In genomic region chr1:242129103-242129502, GRCh38 we compare ENCODE assay signal across 8 cellular contexts.
DNase-seq lines count a peak whose midpoint lies in the region; ATAC-seq and TF ChIP-seq lines count a peak whose summit lies in the region.

No MANE protein-coding gene starts in this region.

- ATAC-seq in GM18858 (IDR thresholded peaks at IDR 0.05; ENCODE audit: unreplicated experiment), result peak; percentile 65
- peak; percentile 61 for ATAC-seq in HG03378 (IDR thresholded peaks at IDR 0.05; ENCODE audit: unreplicated experiment)
- no peak for ATAC-seq in GM21723 (IDR thresholded peaks at IDR 0.05; ENCODE audit: unreplicated experiment)

- H3K4me1 ChIP-seq in NT2/D1 (ENCODE audit: insufficient read depth, insufficient read length), result no peaks in the 10 kb centered on the region
- H3K4me1 ChIP-seq in suprapubic skin, result no peaks in the 10 kb centered on the region

- no peak for TF ChIP-seq EP300 in suprapubic skin (IDR thresholded peaks at IDR 0.05)

- TF ChIP-seq CTCF in kidney epithelial cell (IDR thresholded peaks at IDR 0.05; ENCODE audit: insufficient read depth, low read length, poor library complexity, severe bottlenecking) (peak; percentile 22), suprapubic skin (IDR thresholded peaks at IDR 0.05) (no peak)

- H3K4me3 ChIP-seq in NT2/D1 (ENCODE audit: insufficient read length, low read depth) (no peak overlapping the region), kidney epithelial cell (ENCODE audit: low read depth, low read length) (no peak overlapping the region), suprapubic skin (no peak overlapping the region)

- WGBS in suprapubic skin, result 60% methylated on average over 6 of the region's 6 CpGs

- H3K36me3 ChIP-seq in NT2/D1 (ENCODE audit: insufficient read depth, insufficient read length, low read length) (no peaks in the 10 kb centered on the region), kidney epithelial cell (ENCODE audit: control insufficient read depth, insufficient read depth, low read length) (no peaks in the 10 kb centered on the region), suprapubic skin (no peaks in the 10 kb centered on the region)

- no peaks in the 10 kb centered on the region for H3K27me3 ChIP-seq in NT2/D1 (ENCODE audit: insufficient read depth, insufficient read length)
- H3K27me3 ChIP-seq in kidney epithelial cell (ENCODE audit: control insufficient read depth, insufficient read depth, low read length), result no peaks in the 10 kb centered on the region
- no peaks in the 10 kb centered on the region for H3K27me3 ChIP-seq in suprapubic skin

- TF ChIP-seq POLR2A in suprapubic skin (IDR thresholded peaks at IDR 0.05), result no peak

- no peak overlapping the region for H3K27ac ChIP-seq in suprapubic skin

- DNase-seq in NT2/D1 (ENCODE audit: low read depth, low spot score), result peak; percentile 13
- no peak for DNase-seq in kidney epithelial cell (ENCODE audit: low read depth)
- DNase-seq in stimulated activated CD4-positive, alpha-beta T cell treated with anti-CD3 and anti-CD28 coated beads, Interleukin-4, amount 100 ng/mL, for 1 hour, result no peak
- no peak for DNase-seq in suprapubic skin (ENCODE audit: low spot score in 2 of 2)
- DNase-seq in activated naive CD4-positive, alpha-beta T cell treated with anti-CD3 and anti-CD28 coated beads, Interleukin-2, amount 50 U/mL, for 16 hours, result no peak

- H3K9me3 ChIP-seq in NT2/D1 (ENCODE audit: insufficient read depth, low read length) (peaks cover 10% of the 10 kb centered on the region), suprapubic skin (peaks cover 4% of the 10 kb centered on the region)

- H3K9ac ChIP-seq in NT2/D1 (ENCODE audit: insufficient read length, low read depth), result no peak overlapping the region
